Comparison of ENCODE assay signal across 2 cellular contexts in genomic region chr10:112953075-112953501, GRCh38.
TF ChIP-seq lines count a peak whose summit lies in the region.

No MANE protein-coding gene starts in this region.

TF ChIP-seq in IMR-90, 13 proteins besides CTCF, POLR2A, EP300 and RAD21:
- TF ChIP-seq RCOR1 (IDR thresholded peaks at IDR 0.05; ENCODE audit: insufficient replicate concordance, low read length): no peak
- TF ChIP-seq MAZ (IDR thresholded peaks at IDR 0.05; ENCODE audit: borderline replicate concordance, low read depth, low read length): no peak
- TF ChIP-seq, protein P1, sequence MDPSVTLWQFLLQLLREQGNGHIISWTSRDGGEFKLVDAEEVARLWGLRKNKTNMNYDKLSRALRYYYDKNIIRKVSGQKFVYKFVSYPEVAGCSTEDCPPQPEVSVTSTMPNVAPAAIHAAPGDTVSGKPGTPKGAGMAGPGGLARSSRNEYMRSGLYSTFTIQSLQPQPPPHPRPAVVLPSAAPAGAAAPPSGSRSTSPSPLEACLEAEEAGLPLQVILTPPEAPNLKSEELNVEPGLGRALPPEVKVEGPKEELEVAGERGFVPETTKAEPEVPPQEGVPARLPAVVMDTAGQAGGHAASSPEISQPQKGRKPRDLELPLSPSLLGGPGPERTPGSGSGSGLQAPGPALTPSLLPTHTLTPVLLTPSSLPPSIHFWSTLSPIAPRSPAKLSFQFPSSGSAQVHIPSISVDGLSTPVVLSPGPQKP (IDR thresholded peaks at IDR 0.05; ENCODE audit: borderline replicate concordance, low read depth, low read length): no peak
- no peak for TF ChIP-seq MAFK (IDR thresholded peaks at IDR 0.05; ENCODE audit: low read depth, low read length)
- TF ChIP-seq CEBPB (IDR thresholded peaks at IDR 0.05; ENCODE audit: low read depth, low read length): no peak
- TF ChIP-seq BHLHE40 (IDR thresholded peaks at IDR 0.05; ENCODE audit: low read depth, low read length): no peak
- no peak for TF ChIP-seq RFX5 (IDR thresholded peaks at IDR 0.05; ENCODE audit: low read depth, low read length)
- TF ChIP-seq FOS (IDR thresholded peaks at IDR 0.05; ENCODE audit: low read depth, low read length): no peak
- TF ChIP-seq CHD1 (IDR thresholded peaks at IDR 0.05; ENCODE audit: low read depth, low read length): no peak
- TF ChIP-seq MXI1 (IDR thresholded peaks at IDR 0.05; ENCODE audit: borderline replicate concordance, low read depth, low read length): no peak
- no peak for TF ChIP-seq NFE2L2 (IDR thresholded peaks at IDR 0.05; ENCODE audit: low read depth, low read length)
- no peak for TF ChIP-seq USF2 (IDR thresholded peaks at IDR 0.05; ENCODE audit: low read depth, low read length)
- TF ChIP-seq SMC3 (IDR thresholded peaks at IDR 0.05; ENCODE audit: low read depth, low read length): no peak
TF ChIP-seq in IMR-90: peak in this region for 0.

TF ChIP-seq in HepG2, 621 proteins besides CTCF, POLR2A, EP300 and RAD21:
- 0 out of 2 replicates have a peak, but pooled peaks have one; percentile 16 for TF ChIP-seq ZNF605 (CRISPR knock-in tag; IDR thresholded peaks at IDR 0.05)
- peak; percentile 30; the same call in 1 of the 2 replicates for TF ChIP-seq TAF1 (CRISPR knock-in tag; IDR thresholded peaks at IDR 0.05)
- TF ChIP-seq CENPX (CRISPR knock-in tag; IDR thresholded peaks at IDR 0.05): no peak
- TF ChIP-seq, protein P2, sequence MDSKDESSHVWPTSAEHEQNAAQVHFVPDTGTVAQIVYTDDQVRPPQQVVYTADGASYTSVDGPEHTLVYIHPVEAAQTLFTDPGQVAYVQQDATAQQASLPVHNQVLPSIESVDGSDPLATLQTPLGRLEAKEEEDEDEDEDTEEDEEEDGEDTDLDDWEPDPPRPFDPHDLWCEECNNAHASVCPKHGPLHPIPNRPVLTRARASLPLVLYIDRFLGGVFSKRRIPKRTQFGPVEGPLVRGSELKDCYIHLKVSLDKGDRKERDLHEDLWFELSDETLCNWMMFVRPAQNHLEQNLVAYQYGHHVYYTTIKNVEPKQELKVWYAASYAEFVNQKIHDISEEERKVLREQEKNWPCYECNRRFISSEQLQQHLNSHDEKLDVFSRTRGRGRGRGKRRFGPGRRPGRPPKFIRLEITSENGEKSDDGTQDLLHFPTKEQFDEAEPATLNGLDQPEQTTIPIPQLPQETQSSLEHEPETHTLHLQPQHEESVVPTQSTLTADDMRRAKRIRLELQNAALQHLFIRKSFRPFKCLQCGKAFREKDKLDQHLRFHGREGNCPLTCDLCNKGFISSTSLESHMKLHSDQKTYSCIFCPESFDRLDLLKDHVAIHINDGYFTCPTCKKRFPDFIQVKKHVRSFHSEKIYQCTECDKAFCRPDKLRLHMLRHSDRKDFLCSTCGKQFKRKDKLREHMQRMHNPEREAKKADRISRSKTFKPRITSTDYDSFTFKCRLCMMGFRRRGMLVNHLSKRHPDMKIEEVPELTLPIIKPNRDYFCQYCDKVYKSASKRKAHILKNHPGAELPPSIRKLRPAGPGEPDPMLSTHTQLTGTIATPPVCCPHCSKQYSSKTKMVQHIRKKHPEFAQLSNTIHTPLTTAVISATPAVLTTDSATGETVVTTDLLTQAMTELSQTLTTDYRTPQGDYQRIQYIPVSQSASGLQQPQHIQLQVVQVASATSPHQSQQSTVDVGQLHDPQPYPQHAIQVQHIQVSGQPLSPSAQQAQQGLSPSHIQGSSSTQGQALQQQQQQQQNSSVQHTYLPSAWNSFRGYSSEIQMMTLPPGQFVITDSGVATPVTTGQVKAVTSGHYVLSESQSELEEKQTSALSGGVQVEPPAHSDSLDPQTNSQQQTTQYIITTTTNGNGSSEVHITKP (CRISPR knock-in tag; IDR thresholded peaks at IDR 0.05; ENCODE audit: low read depth): peak; percentile 40; the same call in 1 of the 2 replicates
- TF ChIP-seq HOXA7 (CRISPR knock-in tag; IDR thresholded peaks at IDR 0.05): no peak
- peak; percentile 22 for TF ChIP-seq ASH2L (IDR thresholded peaks at IDR 0.05; ENCODE audit: insufficient read length, low read depth, low read length)
